Comparison of ENCODE assay signal across 14 cellular contexts in the genomic region with DNA sequence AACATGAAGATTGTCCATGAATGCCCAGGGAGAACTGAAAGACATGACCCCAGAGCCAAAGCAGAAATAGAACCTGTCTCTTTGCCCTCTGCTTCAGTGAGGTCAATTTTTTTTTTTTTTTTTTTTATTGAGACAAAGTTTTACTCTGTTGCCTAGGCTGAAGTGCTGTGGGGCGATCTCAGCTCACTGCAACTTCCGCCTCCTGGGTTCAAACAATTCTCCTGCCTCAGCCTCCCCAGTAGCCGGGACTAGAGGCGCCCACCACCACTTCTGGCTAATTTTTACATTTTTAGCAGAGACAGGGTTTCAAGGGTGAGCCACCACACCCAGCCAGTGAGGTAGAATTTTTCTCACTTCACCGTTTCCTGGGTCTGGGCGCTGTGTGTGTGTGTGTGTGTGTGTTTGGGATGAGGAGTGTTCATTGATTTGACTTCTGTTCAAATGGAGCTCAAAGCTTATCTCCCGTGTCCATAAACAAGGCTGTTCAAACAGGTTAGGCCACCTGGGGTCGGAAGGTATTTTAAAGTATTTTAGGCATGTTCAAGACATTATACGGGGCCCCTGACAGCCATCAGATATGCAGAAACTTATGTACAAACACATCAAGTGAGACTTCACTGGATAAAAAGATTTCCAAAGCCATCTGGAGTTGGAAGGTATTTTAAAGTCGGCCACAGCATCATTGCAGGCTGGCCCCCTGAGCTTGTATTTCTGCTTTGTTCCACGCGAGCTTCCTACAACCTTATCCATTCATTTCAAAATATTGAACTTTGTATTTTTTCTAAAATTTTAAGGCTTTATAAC.
A peak's percentile ranks its signal among the peaks of the same experiment; 100 is the strongest.
DNase-seq lines count a peak whose midpoint lies in the region; ATAC-seq and TF ChIP-seq lines count a peak whose summit lies in the region.
"Had no signal": no experiment of that assay in that cellular context is flagged by ENCODE, and none has a peak within 500 bp of the region (broad histone marks: within the 10 kb centered on the region; RNA-seq: fewer than 3 reads in every experiment).

No MANE protein-coding gene starts in this region.

- H3K27ac ChIP-seq in HUES48 (ENCODE audit: low read depth, low read length): peak overlapping the region; percentile 26
- H3K27ac ChIP-seq: lower lobe of right lung, SK-N-MC, upper lobe of right lung had no signal

- no peaks in the 10 kb centered on the region for H3K36me3 ChIP-seq in HUES48 (ENCODE audit: control insufficient read depth, insufficient read depth, low read length)
- no peaks in the 10 kb centered on the region for H3K36me3 ChIP-seq in HAP-1 (replicated peaks)
- H3K36me3 ChIP-seq: lower lobe of right lung, upper lobe of right lung had no signal

- DNase-seq in NCI-H345 (lab: John Stamatoyannopoulos, UW) (peak; percentile 1), NCI-H345 treated with DMSO at 0.1 percent for 48 hours (lab: John Stamatoyannopoulos, UW; ENCODE audit: unreplicated experiment) (no peak), NAMALWA (ENCODE audit: low spot score) (no peak), HAP-1 (ENCODE audit: low spot score in 2 of 2) (no peak), GM10266 (ENCODE audit: extremely low spot score) (no peak)
- DNase-seq in activated naive CD8-positive, alpha-beta T cell treated with anti-CD3 and anti-CD28 coated beads, Interleukin-2, amount 50 U/mL, for 24 hours: no peak
- DNase-seq in natural killer cell treated with Interleukin-12 subunit alpha and Interleukin-12 subunit beta and Interleukin-15 and Interleukin-18, amount 100 ng/mL, for 72 hours (ENCODE audit: low spot score): no peak
- DNase-seq: activated CD4-positive, CD25-positive, alpha-beta regulatory T cell; DMS 273 treated with DMSO at 0.1 percent for 48 hours; lower lobe of right lung; NCI-H2107; upper lobe of right lung had no signal

- in situ Hi-C loops in HAP-1 (cut with MboI; ENCODE audit: low sequenced_read_pairs): no loop called here

- TF ChIP-seq CTCF in GM10266 (IDR thresholded peaks at IDR 0.05; ENCODE audit: control insufficient read depth, insufficient read depth, low read depth, missing control alignments): no peak

- no peaks in the 10 kb centered on the region for H3K36me3 Mint-ChIP-seq in activated naive CD8-positive, alpha-beta T cell treated with anti-CD3 and anti-CD28 coated beads, Interleukin-2, amount 50 U/mL, for 24 hours (ENCODE audit: low read depth)
- H3K36me3 Mint-ChIP-seq in natural killer cell treated with Interleukin-12 subunit alpha and Interleukin-12 subunit beta and Interleukin-15 and Interleukin-18, amount 100 ng/mL, for 72 hours: no peaks in the 10 kb centered on the region

- H3K27ac Mint-ChIP-seq in activated naive CD8-positive, alpha-beta T cell treated with anti-CD3 and anti-CD28 coated beads, Interleukin-2, amount 50 U/mL, for 24 hours: peak overlapping the region; percentile 64
- peak overlapping the region; percentile 99 to 100 for H3K27ac Mint-ChIP-seq in natural killer cell treated with Interleukin-12 subunit alpha and Interleukin-12 subunit beta and Interleukin-15 and Interleukin-18, amount 100 ng/mL, for 72 hours

- H3K4me3 ChIP-seq in HUES48 (ENCODE audit: low read depth, low read length): no peak overlapping the region
- no peak overlapping the region for H3K4me3 ChIP-seq in HAP-1
- H3K4me3 ChIP-seq: lower lobe of right lung, SK-N-MC, upper lobe of right lung had no signal

- no peaks in the 10 kb centered on the region for H3K27me3 ChIP-seq in HUES48 (ENCODE audit: control insufficient read depth, insufficient read depth, low read length)
- H3K27me3 ChIP-seq in HAP-1 (ENCODE audit: low read depth): no peaks in the 10 kb centered on the region
- H3K27me3 ChIP-seq: upper lobe of right lung had no signal

- H3K4me1 Mint-ChIP-seq in activated naive CD8-positive, alpha-beta T cell treated with anti-CD3 and anti-CD28 coated beads, Interleukin-2, amount 50 U/mL, for 24 hours: peaks cover 68% of the 10 kb centered on the region
- H3K4me1 Mint-ChIP-seq in natural killer cell treated with Interleukin-12 subunit alpha and Interleukin-12 subunit beta and Interleukin-15 and Interleukin-18, amount 100 ng/mL, for 72 hours (ENCODE audit: low read depth in 2 of 2): peaks cover 71 to 74% of the 10 kb centered on the region in 2 donors

- no peaks in the 10 kb centered on the region for H3K9me3 Mint-ChIP-seq in activated naive CD8-positive, alpha-beta T cell treated with anti-CD3 and anti-CD28 coated beads, Interleukin-2, amount 50 U/mL, for 24 hours
- H3K9me3 Mint-ChIP-seq in natural killer cell treated with Interleukin-12 subunit alpha and Interleukin-12 subunit beta and Interleukin-15 and Interleukin-18, amount 100 ng/mL, for 72 hours: no peaks in the 10 kb centered on the region

- H3K9me3 ChIP-seq in HUES48 (ENCODE audit: control insufficient read depth, insufficient read depth, low read length) (no peaks in the 10 kb centered on the region), HAP-1 (no peaks in the 10 kb centered on the region)
- H3K9me3 ChIP-seq: lower lobe of right lung, upper lobe of right lung had no signal

- ATAC-seq in activated naive CD8-positive, alpha-beta T cell treated with anti-CD3 and anti-CD28 coated beads, Interleukin-2, amount 50 U/mL, for 24 hours: no peak
- ATAC-seq in natural killer cell treated with Interleukin-12 subunit alpha and Interleukin-12 subunit beta and Interleukin-15 and Interleukin-18, amount 100 ng/mL, for 72 hours: no peak
- ATAC-seq: lower lobe of right lung, upper lobe of right lung had no signal

- no peak overlapping the region for H3K9ac ChIP-seq in HUES48 (ENCODE audit: low read depth, low read length)

- no peak overlapping the region for H3K4me3 Mint-ChIP-seq in activated naive CD8-positive, alpha-beta T cell treated with anti-CD3 and anti-CD28 coated beads, Interleukin-2, amount 50 U/mL, for 24 hours
- H3K4me3 Mint-ChIP-seq in natural killer cell treated with Interleukin-12 subunit alpha and Interleukin-12 subunit beta and Interleukin-15 and Interleukin-18, amount 100 ng/mL, for 72 hours: peak overlapping the region; percentile 73

- peaks cover 16% of the 10 kb centered on the region for H3K4me1 ChIP-seq in HUES48 (ENCODE audit: control insufficient read depth, insufficient read depth, low read length)
- H3K4me1 ChIP-seq in HAP-1: peaks cover 8% of the 10 kb centered on the region

- no peaks in the 10 kb centered on the region for H3K27me3 Mint-ChIP-seq in activated naive CD8-positive, alpha-beta T cell treated with anti-CD3 and anti-CD28 coated beads, Interleukin-2, amount 50 U/mL, for 24 hours
- H3K27me3 Mint-ChIP-seq in natural killer cell treated with Interleukin-12 subunit alpha and Interleukin-12 subunit beta and Interleukin-15 and Interleukin-18, amount 100 ng/mL, for 72 hours: no peaks in the 10 kb centered on the region
